22 cellular contexts compared by ENCODE assay signal in the genomic region with DNA sequence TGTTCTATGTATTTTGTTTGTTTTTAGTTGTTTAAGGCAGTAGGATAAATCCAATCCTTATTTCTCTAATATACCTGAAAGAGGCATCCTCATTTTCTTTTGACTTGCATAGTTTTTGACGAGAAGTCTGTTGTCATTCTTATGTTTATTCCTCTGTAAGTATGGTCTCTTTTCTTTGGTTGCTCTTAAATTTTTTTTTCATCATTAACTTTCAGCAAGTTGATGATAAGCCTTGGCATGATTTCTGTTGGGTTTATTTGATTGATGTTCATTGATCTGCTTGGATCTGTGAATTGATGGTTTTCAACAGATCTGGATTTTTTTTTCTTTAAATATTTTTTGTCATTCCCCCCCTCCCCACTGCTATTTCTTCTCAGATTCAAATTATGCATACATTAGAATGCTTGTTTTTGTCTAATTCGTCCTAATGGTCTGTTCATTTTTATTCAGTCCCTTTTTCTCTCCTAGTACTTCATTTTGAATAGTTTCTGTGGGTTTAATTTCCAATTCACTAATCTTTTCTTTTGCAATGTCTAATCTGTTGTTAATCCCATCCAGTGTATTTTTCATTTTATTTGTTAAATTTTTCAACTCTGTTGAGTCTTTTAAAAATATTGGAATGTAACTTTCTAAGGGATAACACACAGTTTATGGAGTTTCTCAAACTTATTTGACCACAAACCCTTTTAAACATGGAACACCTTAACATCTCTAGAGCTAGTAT.
DNase-seq lines count a peak whose midpoint lies in the region; ATAC-seq and TF ChIP-seq lines count a peak whose summit lies in the region.
"Had no signal": no experiment of that assay in that cellular context is flagged by ENCODE, and none has a peak within 500 bp of the region (broad histone marks: within the 10 kb centered on the region; RNA-seq: fewer than 3 reads in every experiment).

No MANE protein-coding gene starts in this region.

- H3F3A ChIP-seq in MM.1S (ENCODE audit: insufficient read depth, low read length): no peaks in the 10 kb centered on the region

- H3K4me3 ChIP-seq in MM.1S (ENCODE audit: low read length): no peak overlapping the region
- H3K4me3 ChIP-seq: ascending aorta, hepatocyte, left ventricle myocardium inferior, ovary had no signal

- no peak for ATAC-seq in HG03469 (IDR thresholded peaks at IDR 0.05; ENCODE audit: unreplicated experiment)
- ATAC-seq: esophagus mucosa, Panc1 had no signal

- H3K27me3 ChIP-seq in MM.1S (replicated peaks; ENCODE audit: insufficient read depth, low read length): no peaks in the 10 kb centered on the region
- H3K27me3 ChIP-seq: ascending aorta, hepatocyte, ovary had no signal

- H3K4me1 Mint-ChIP-seq in glutamatergic neuron (ENCODE audit: low read depth, unreplicated experiment): no peaks in the 10 kb centered on the region
- H3K4me1 Mint-ChIP-seq: activated CD4-positive, alpha-beta memory T cell treated with anti-CD3 and anti-CD28 coated beads, Interleukin-2, amount 10 ng/mL, durations not matched to agents 7 days and 5 days had no signal

- no peaks in the 10 kb centered on the region for H3K79me2 ChIP-seq in MM.1S (ENCODE audit: low read length)
- H3K79me2 ChIP-seq: hepatocyte had no signal

- no peaks in the 10 kb centered on the region for H3K9me2 ChIP-seq in MM.1S (replicated peaks; ENCODE audit: insufficient read depth, low read length)

- peaks cover 18% of the 10 kb centered on the region for H3K36me3 Mint-ChIP-seq in glutamatergic neuron (ENCODE audit: unreplicated experiment)

- H3K36me3 ChIP-seq in MM.1S (replicated peaks; ENCODE audit: insufficient read depth, low read length): no peaks in the 10 kb centered on the region
- H3K36me3 ChIP-seq: ascending aorta, left ventricle myocardium inferior, ovary had no signal

- no peak overlapping the region for H3K27ac Mint-ChIP-seq in glutamatergic neuron (ENCODE audit: unreplicated experiment)
- H3K27ac Mint-ChIP-seq: activated CD4-positive, alpha-beta memory T cell treated with anti-CD3 and anti-CD28 coated beads, Interleukin-2, amount 10 ng/mL, durations not matched to agents 7 days and 5 days had no signal

- no peak overlapping the region for H2AFZ ChIP-seq in MM.1S (ENCODE audit: low read length)
- H2AFZ ChIP-seq: hepatocyte had no signal

- peak; percentile 9 for DNase-seq in DMS153 treated with DMSO at 0.1 percent for 48 hours (lab: John Stamatoyannopoulos, UW; ENCODE audit: unreplicated experiment)
- DNase-seq in DMS153 (lab: John Stamatoyannopoulos, UW): no peak
- peak; percentile 21 for DNase-seq in MM.1S
- peak; percentile 15 for DNase-seq in astrocyte of the hippocampus (ENCODE audit: low read depth, low spot score)
- peak; percentile 17 for DNase-seq in iPS DF 19.7 (ENCODE audit: low read depth, low spot score)
- DNase-seq in glutamatergic neuron: no peak
- DNase-seq in activated CD8-positive, alpha-beta memory T cell treated with anti-CD3 and anti-CD28 coated beads, Interleukin-2, amount 50 U/mL, for 4 hours: no peak
- DNase-seq: activated CD4-positive, alpha-beta memory T cell treated with anti-CD3 and anti-CD28 coated beads, Interleukin-2, amount 10 ng/mL, durations not matched to agents 7 days and 5 days; activated effector memory CD4-positive, alpha-beta T cell treated with Interleukin-2 at 50 U/mL for 16 hours; dermis blood vessel endothelial cell; left ventricle myocardium inferior; NCI-H1092; NCI-H510A treated with DMSO at 0.1 percent for 48 hours; ovary; stimulated activated CD4-positive, alpha-beta T cell treated with anti-CD3 and anti-CD28 coated beads, Interleukin-4, amount 100 ng/mL, for 24 hours had no signal

- H3K4me3 Mint-ChIP-seq in glutamatergic neuron (ENCODE audit: unreplicated experiment): no peak overlapping the region
- H3K4me3 Mint-ChIP-seq: activated CD4-positive, alpha-beta memory T cell treated with anti-CD3 and anti-CD28 coated beads, Interleukin-2, amount 10 ng/mL, durations not matched to agents 7 days and 5 days had no signal

- H3K4me2 ChIP-seq in MM.1S (ENCODE audit: low read depth, low read length): no peak overlapping the region
- H3K4me2 ChIP-seq: hepatocyte had no signal

- no peak for TF ChIP-seq CTCF in MM.1S (IDR thresholded peaks at IDR 0.05; ENCODE audit: low read length)
- TF ChIP-seq CTCF in glutamatergic neuron (IDR thresholded peaks at IDR 0.05; ENCODE audit: partially characterized antibody, unreplicated experiment): no peak

- peaks cover 2% of the 10 kb centered on the region for H3K27me3 Mint-ChIP-seq in glutamatergic neuron (ENCODE audit: unreplicated experiment)
- H3K27me3 Mint-ChIP-seq: activated CD4-positive, alpha-beta memory T cell treated with anti-CD3 and anti-CD28 coated beads, Interleukin-2, amount 10 ng/mL, durations not matched to agents 7 days and 5 days had no signal

- no peaks in the 10 kb centered on the region for H4K20me1 ChIP-seq in MM.1S (ENCODE audit: insufficient read depth, low read length)

- no peaks in the 10 kb centered on the region for H3K9me3 ChIP-seq in MM.1S (replicated peaks; ENCODE audit: insufficient read depth, low read length)
- H3K9me3 ChIP-seq: ovary had no signal

- H3K9ac ChIP-seq in MM.1S (ENCODE audit: low read length): no peak overlapping the region

- H3K9me3 Mint-ChIP-seq in glutamatergic neuron (ENCODE audit: unreplicated experiment): peaks cover 6% of the 10 kb centered on the region

- H3K4me1 ChIP-seq in MM.1S (ENCODE audit: low read length): no peaks in the 10 kb centered on the region
- H3K4me1 ChIP-seq: ascending aorta, left ventricle myocardium inferior had no signal

- no peak overlapping the region for H3K27ac ChIP-seq in MM.1S (ENCODE audit: low read length)
- H3K27ac ChIP-seq: ascending aorta, C4-2B, hepatocyte, left ventricle myocardium inferior, ovary, VCaP had no signal

Comparison
In these comparisons a context has a peak if more than half of its experiments do, and no peak if none do; other contexts are left out.
1. DNase-seq: peak in DMS153 treated with DMSO at 0.1 percent for 48 hours (single experiment), MM.1S (single experiment), astrocyte of the hippocampus (single experiment) and iPS DF 19.7 (single experiment); none in DMS153 (single experiment), glutamatergic neuron (single experiment) and activated CD8-positive, alpha-beta memory T cell treated with anti-CD3 and anti-CD28 coated beads, Interleukin-2, amount 50 U/mL, for 4 hours (single experiment).